Comparison of ENCODE assay signal across 16 cellular contexts in genomic region chr1:226335653-226336052, GRCh38. TPM values are rescaled to one million over a fixed set of nuclear protein-coding genes. Genes with fewer than 3 reads are reported as not detected.
A peak's percentile ranks its signal among the peaks of the same experiment; 100 is the strongest.
DNase-seq lines count a peak whose midpoint lies in the region; ATAC-seq and TF ChIP-seq lines count a peak whose summit lies in the region.
"Had no signal": no experiment of that assay in that cellular context is flagged by ENCODE, and none has a peak within 500 bp of the region (broad histone marks: within the 10 kb centered on the region; RNA-seq: fewer than 3 reads in every experiment).

No MANE protein-coding gene starts in this region.

- TF ChIP-seq CTCF in cardiac muscle cell (IDR thresholded peaks at IDR 0.05; ENCODE audit: low read depth, low read length) (no peak), mesothelial cell of epicardium (IDR thresholded peaks at IDR 0.05; ENCODE audit: unreplicated experiment) (no peak), GM10266 (IDR thresholded peaks at IDR 0.05; ENCODE audit: control insufficient read depth, insufficient read depth, low read depth, missing control alignments) (no peak)

- H3K27me3 Mint-ChIP-seq in mesothelial cell of epicardium (ENCODE audit: low read depth), result no peaks in the 10 kb centered on the region
- H3K27me3 Mint-ChIP-seq in natural killer cell treated with Interleukin-12 subunit alpha and Interleukin-12 subunit beta and Interleukin-15 and Interleukin-18, amount 100 ng/mL, for 72 hours, result peaks cover 0 to 9% of the 10 kb centered on the region in 2 donors
- H3K27me3 Mint-ChIP-seq: IgD-negative memory B cell had no signal

- H3K4me3 ChIP-seq in cardiac muscle cell, result no peak overlapping the region
- H3K4me3 ChIP-seq: BLaER1, GM12878, GM23338 had no signal

- no peak for ATAC-seq in natural killer cell treated with Interleukin-12 subunit alpha and Interleukin-12 subunit beta and Interleukin-15 and Interleukin-18, amount 100 ng/mL, for 72 hours
- ATAC-seq: GM12878, GM23338 had no signal

- H3K27ac ChIP-seq in cardiac muscle cell, result peak overlapping the region; percentile 23
- H3K27ac ChIP-seq: 22Rv1, BLaER1 had no signal

- H3K4me3 Mint-ChIP-seq in mesothelial cell of epicardium, result no peak overlapping the region
- no peak overlapping the region for H3K4me3 Mint-ChIP-seq in natural killer cell treated with Interleukin-12 subunit alpha and Interleukin-12 subunit beta and Interleukin-15 and Interleukin-18, amount 100 ng/mL, for 72 hours
- H3K4me3 Mint-ChIP-seq: CD8-positive, alpha-beta memory T cell; GM23338; IgD-negative memory B cell had no signal

- H3K27ac Mint-ChIP-seq in mesothelial cell of epicardium, result peak overlapping the region; percentile 31
- H3K27ac Mint-ChIP-seq in natural killer cell treated with Interleukin-12 subunit alpha and Interleukin-12 subunit beta and Interleukin-15 and Interleukin-18, amount 100 ng/mL, for 72 hours, result no peak overlapping the region
- H3K27ac Mint-ChIP-seq: GM23338 had no signal

- no peaks in the 10 kb centered on the region for H3K36me3 ChIP-seq in cardiac muscle cell
- H3K36me3 ChIP-seq: BLaER1 had no signal

- no peaks in the 10 kb centered on the region for H3K36me3 Mint-ChIP-seq in mesothelial cell of epicardium
- H3K36me3 Mint-ChIP-seq in natural killer cell treated with Interleukin-12 subunit alpha and Interleukin-12 subunit beta and Interleukin-15 and Interleukin-18, amount 100 ng/mL, for 72 hours, result peaks cover 3% of the 10 kb centered on the region

- intact Hi-C loops in cardiac septum (cut with DNase I), result no loop called here

- peaks cover 10% of the 10 kb centered on the region for H3K4me1 Mint-ChIP-seq in mesothelial cell of epicardium
- H3K4me1 Mint-ChIP-seq in natural killer cell treated with Interleukin-12 subunit alpha and Interleukin-12 subunit beta and Interleukin-15 and Interleukin-18, amount 100 ng/mL, for 72 hours (ENCODE audit: low read depth in 2 of 2), result peaks cover 5 to 10% of the 10 kb centered on the region in 2 donors

- H3K27me3 ChIP-seq in cardiac muscle cell, result no peaks in the 10 kb centered on the region
- H3K27me3 ChIP-seq: BLaER1 had no signal

- no peaks in the 10 kb centered on the region for H3K9me3 ChIP-seq in cardiac muscle cell (ENCODE audit: low read depth)

- DNase-seq in cardiac muscle cell (ENCODE audit: low read depth in 1 of 2, low spot score in 1 of 2), result peak in 1 of 2 donors; percentile 66
- no peak for DNase-seq in cardiac septum (ENCODE audit: low spot score)
- DNase-seq in astrocyte of the hippocampus (ENCODE audit: low read depth, low spot score), result peak; percentile 11
- no peak for DNase-seq in mesothelial cell of epicardium (ENCODE audit: low spot score in 2 of 2, unreplicated experiment in 2 of 2)
- no peak for DNase-seq in GM10266 (ENCODE audit: extremely low spot score)
- no peak for DNase-seq in NCI-H146 treated with DMSO at 0.1 percent for 48 hours (lab: John Stamatoyannopoulos, UW; ENCODE audit: unreplicated experiment)
- DNase-seq in natural killer cell treated with Interleukin-12 subunit alpha and Interleukin-12 subunit beta and Interleukin-15 and Interleukin-18, amount 100 ng/mL, for 72 hours (ENCODE audit: low spot score), result no peak
- DNase-seq: Caco-2; CD8-positive, alpha-beta memory T cell; DMS53; H7 had no signal

- H3K9me3 Mint-ChIP-seq in mesothelial cell of epicardium, result peaks cover 9% of the 10 kb centered on the region
- H3K9me3 Mint-ChIP-seq in natural killer cell treated with Interleukin-12 subunit alpha and Interleukin-12 subunit beta and Interleukin-15 and Interleukin-18, amount 100 ng/mL, for 72 hours, result no peaks in the 10 kb centered on the region

- H3K4me1 ChIP-seq in cardiac muscle cell (ENCODE audit: low read depth), result peaks cover 5% of the 10 kb centered on the region
- H3K4me1 ChIP-seq: BLaER1, Caco-2 had no signal

RNA-seq across cellular contexts. Expression of gene LIN9, which starts 26.7 kb away (rescaled TPM):
- 11.3 and 12.6 TPM in 2 replicates for total RNA-seq in cardiac muscle cell
- polyA plus RNA-seq in cardiac muscle cell, result 9.7 and 16.6 TPM in 2 replicates
- 13.1 TPM for total RNA-seq in cardiac septum
- 7.5 to 8.9 TPM (median 8.8 TPM) in 3 replicates for total RNA-seq in mesothelial cell of epicardium
- 10 to 100 TPM in 1 of 2 donors, 1 to 10 TPM in 1; 6.6 to 10.9 TPM for total RNA-seq in natural killer cell treated with Interleukin-12 subunit alpha and Interleukin-12 subunit beta and Interleukin-15 and Interleukin-18, amount 100 ng/mL, for 72 hours
